ENCODE assay signal across 22 cellular contexts in genomic region chr22:29187831-29188230, GRCh38. TPM values are rescaled to one million over a fixed set of nuclear protein-coding genes. Genes with fewer than 3 reads are reported as not detected.
"Had no signal": no experiment of that assay in that cellular context is flagged by ENCODE, and none has a peak within 500 bp of the region (broad histone marks: within the 10 kb centered on the region; RNA-seq: fewer than 3 reads in every experiment).

No MANE protein-coding gene starts in this region.

- H3K9me3 ChIP-seq: neutrophil, ovary, prostate gland, thoracic aorta had no signal

- H3K4me3 Mint-ChIP-seq: activated CD4-positive, alpha-beta T cell treated with anti-CD3 and anti-CD28 coated beads, Interleukin-2, amount 10 ng/mL, durations not matched to agents 7 days and 5 days; activated naive CD8-positive, alpha-beta T cell; activated T-cell treated with anti-CD3 and anti-CD28 coated beads, Interleukin-2, amount 50 U/mL, for 24 hours; activated T-helper 17 cell treated with anti-CD3 and anti-CD28 coated beads, Interleukin-2, amount 50 U/mL, for 72 hours; central memory CD8-positive, alpha-beta T cell; natural killer cell; type B pancreatic cell had no signal

- H3K36me3 Mint-ChIP-seq: activated naive CD8-positive, alpha-beta T cell; natural killer cell; type B pancreatic cell had no signal

- FAIRE-seq: astrocyte had no signal

- DNase-seq: activated CD4-positive, alpha-beta T cell treated with anti-CD3 and anti-CD28 coated beads, Interleukin-2, amount 10 ng/mL, durations not matched to agents 7 days and 5 days; activated naive CD4-positive, alpha-beta T cell; activated T-cell treated with anti-CD3 and anti-CD28 coated beads, Interleukin-2, amount 50 U/mL, for 24 hours; cortex of kidney; midbrain; natural killer cell; ovary; spleen; stimulated activated CD4-positive, alpha-beta T cell treated with anti-CD3 and anti-CD28 coated beads, Interleukin-4, amount 100 ng/mL, for 24 hours; stimulated activated naive CD4-positive, alpha-beta T cell treated with Interleukin-2 at 50 U/mL for 16 hours had no signal

- H3K27me3 Mint-ChIP-seq: central memory CD8-positive, alpha-beta T cell; type B pancreatic cell had no signal

- H3K27ac ChIP-seq: epithelial cell of prostate, neutrophil, ovary, prostate gland, spleen, thoracic aorta, VCaP had no signal

- H3K27ac Mint-ChIP-seq: activated CD4-positive, alpha-beta T cell treated with anti-CD3 and anti-CD28 coated beads, Interleukin-2, amount 10 ng/mL, durations not matched to agents 7 days and 5 days; activated naive CD8-positive, alpha-beta T cell; activated T-cell treated with anti-CD3 and anti-CD28 coated beads, Interleukin-2, amount 50 U/mL, for 24 hours; activated T-helper 17 cell treated with anti-CD3 and anti-CD28 coated beads, Interleukin-2, amount 50 U/mL, for 72 hours; natural killer cell; type B pancreatic cell had no signal

- H3K9me3 Mint-ChIP-seq: activated CD4-positive, alpha-beta T cell treated with anti-CD3 and anti-CD28 coated beads, Interleukin-2, amount 10 ng/mL, durations not matched to agents 7 days and 5 days; activated T-cell treated with anti-CD3 and anti-CD28 coated beads, Interleukin-2, amount 50 U/mL, for 24 hours; activated T-helper 17 cell treated with anti-CD3 and anti-CD28 coated beads, Interleukin-2, amount 50 U/mL, for 72 hours; central memory CD8-positive, alpha-beta T cell; natural killer cell; type B pancreatic cell had no signal

- H3K4me1 ChIP-seq: prostate gland, spleen had no signal

- H3K4me3 ChIP-seq: ovary, prostate gland, spleen, thoracic aorta had no signal

- H3K4me1 Mint-ChIP-seq: activated CD4-positive, alpha-beta T cell treated with anti-CD3 and anti-CD28 coated beads, Interleukin-2, amount 10 ng/mL, durations not matched to agents 7 days and 5 days; activated T-helper 17 cell treated with anti-CD3 and anti-CD28 coated beads, Interleukin-2, amount 50 U/mL, for 72 hours; central memory CD8-positive, alpha-beta T cell; natural killer cell had no signal

- ATAC-seq: activated CD4-positive, CD25-positive, alpha-beta regulatory T cell treated with anti-CD3 and anti-CD28 coated beads, Interleukin-2, amount 50 U/mL, for 24 hours; activated T-helper 17 cell treated with anti-CD3 and anti-CD28 coated beads, Interleukin-2, amount 50 U/mL, for 72 hours; natural killer cell had no signal

- H3K27me3 ChIP-seq: neutrophil, ovary had no signal

- H3K36me3 ChIP-seq: neutrophil, ovary, prostate gland, spleen, thoracic aorta had no signal

RNA-seq across cellular contexts. Expression of gene EMID1, which starts 17.9 kb away (rescaled TPM):
- total RNA-seq: activated CD4-positive, alpha-beta T cell treated with anti-CD3 and anti-CD28 coated beads, Interleukin-2, amount 10 ng/mL, durations not matched to agents 7 days and 5 days; activated T-helper 17 cell treated with anti-CD3 and anti-CD28 coated beads, Interleukin-2, amount 50 U/mL, for 72 hours had no signal
- polyA plus RNA-seq: fibroblast of lung had no signal
